In genomic region chr9:136991993-136992818, GRCh38 we compare ENCODE assay signal across 8 cellular contexts. TPM values are rescaled to one million over a fixed set of nuclear protein-coding genes. Genes with fewer than 3 reads are reported as not detected.
DNase-seq lines count a peak whose midpoint lies in the region; ATAC-seq and TF ChIP-seq lines count a peak whose summit lies in the region.

PAXX (plus strand) TSS chr9:136992422; CDS start chr9:136992444, 22 bp downstream.

- 0 to 2% methylated on average over 12 to 49 of the region's 92 CpGs for WGBS in body of pancreas, 2 donors

- H3K4me3 ChIP-seq in body of pancreas (peak within 1 kb of the TSS; percentile 54 to 82), iPS-15b (ENCODE audit: low read depth, low read length) (peak within 1 kb of the TSS; percentile 73), skeletal muscle cell (ENCODE audit: low read depth, low read length) (peak within 1 kb of the TSS; percentile 75)

- DNase-seq in NCI-H2081 (lab: John Stamatoyannopoulos, UW) (peak; percentile 82 to 86), NCI-H2081 treated with DMSO at 0.1 percent for 48 hours (lab: John Stamatoyannopoulos, UW) (no peak), NCI-H2107 (lab: John Stamatoyannopoulos, UW) (peak; percentile 73), UCSD-AML1 (lab: John Stamatoyannopoulos, UW; ENCODE audit: unreplicated experiment) (peak; percentile 91), body of pancreas (peak; percentile 95 to 96 (median 95)), skeletal muscle cell (ENCODE audit: low read depth) (peak; percentile 51)

- H3K4me1 ChIP-seq in body of pancreas (peaks cover 35% of the 10 kb centered on the region), iPS-15b (ENCODE audit: control insufficient read depth, insufficient read depth, low read length) (peaks cover 4% of the 10 kb centered on the region)

- peak within 1 kb of the TSS; percentile 54 to 86 (median 66) for H3K27ac ChIP-seq in body of pancreas

- peak in 2 of 7 experiments; percentile 5 to 6 for TF ChIP-seq CTCF in body of pancreas (IDR thresholded peaks at IDR 0.05)

- H3K36me3 ChIP-seq in body of pancreas (replicated peaks in 1 of 2; ENCODE audit: insufficient read depth in 1 of 2, low read depth in 2 of 2) (no peaks in the 10 kb centered on the region), iPS-15b (ENCODE audit: control insufficient read depth, insufficient read depth, low read length) (no peaks in the 10 kb centered on the region)

- H3K27me3 ChIP-seq in body of pancreas (no peaks in the 10 kb centered on the region), iPS-15b (ENCODE audit: control insufficient read depth, insufficient read depth, low read length) (peaks cover 17% of the 10 kb centered on the region)

- intact Hi-C loops in body of pancreas (cut with DNase I) = no loop called here

- no peaks in the 10 kb centered on the region for H3K9me3 ChIP-seq in body of pancreas
- H3K9me3 ChIP-seq in iPS-15b (ENCODE audit: control insufficient read depth, insufficient read depth, low read length) = peaks cover 4% of the 10 kb centered on the region

- peak in 1 of 3 donors; percentile 41 for TF ChIP-seq POLR2A in body of pancreas (IDR thresholded peaks at IDR 0.05)

- H3K9ac ChIP-seq in iPS-15b (ENCODE audit: low read depth, low read length) = peak within 1 kb of the TSS; percentile 47

- ATAC-seq in HG02970 (IDR thresholded peaks at IDR 0.05; ENCODE audit: low FRiP score, unreplicated experiment) = peak; percentile 82
- peak; percentile 96 for ATAC-seq in body of pancreas

RNA-seq across cellular contexts. Expression of gene PAXX, which starts in this region (rescaled TPM):
- total RNA-seq in body of pancreas = 10 to 100 TPM; 34.0 to 97.2 TPM
